8 cellular contexts compared by ENCODE assay signal in the genomic region with DNA sequence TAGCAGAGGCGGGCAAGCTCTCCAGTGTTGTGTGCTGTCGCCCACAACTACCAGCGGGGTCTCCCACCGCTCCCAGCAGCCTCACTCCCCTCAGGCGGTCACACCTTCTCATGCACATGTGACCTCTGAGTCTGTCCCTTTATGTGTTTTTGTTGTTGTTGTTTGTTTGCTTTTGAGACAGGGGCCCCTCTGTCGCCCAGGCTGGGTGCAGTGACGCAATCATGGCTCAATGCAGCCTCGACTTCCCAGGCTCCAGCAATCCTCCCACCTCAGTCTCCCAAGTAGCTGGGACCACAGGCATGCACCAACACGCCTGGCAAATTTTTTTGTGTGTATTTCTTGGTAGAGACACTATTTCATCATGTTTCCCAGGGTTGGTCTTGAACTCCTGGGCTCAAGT. TPM values are rescaled to one million over a fixed set of nuclear protein-coding genes. Genes with fewer than 3 reads are reported as not detected.
DNase-seq lines count a peak whose midpoint lies in the region; ATAC-seq and TF ChIP-seq lines count a peak whose summit lies in the region.

No MANE protein-coding gene starts in this region.

- peak overlapping the region; percentile 86 to 88 for H3K27ac ChIP-seq in breast epithelium

- H3K9me3 ChIP-seq in breast epithelium (no peaks in the 10 kb centered on the region), BE2C (no peaks in the 10 kb centered on the region)

- TF ChIP-seq POLR2A in breast epithelium (IDR thresholded peaks at IDR 0.05): no peak

- no peak for TF ChIP-seq CTCF in AG10803 (conservative IDR thresholded peaks at IDR 0.05; ENCODE audit: low read length)
- TF ChIP-seq CTCF in breast epithelium (IDR thresholded peaks at IDR 0.05): no peak
- TF ChIP-seq CTCF in BE2C (IDR thresholded peaks at IDR 0.05; ENCODE audit: low read depth, low read length): no peak

- H3K36me3 ChIP-seq in breast epithelium (no peaks in the 10 kb centered on the region), BE2C (peaks cover 46% of the 10 kb centered on the region)

- peak; percentile 76 for DNase-seq in AG10803 (ENCODE audit: low read depth)
- no peak for DNase-seq in breast epithelium (ENCODE audit: low spot score in 2 of 2)
- peak; percentile 40 for DNase-seq in myocyte (ENCODE audit: low read depth)
- no peak for DNase-seq in BE2C
- DNase-seq in NCI-H2227 treated with DMSO at 0.1 percent for 48 hours (lab: John Stamatoyannopoulos, UW): no peak
- DNase-seq in head of caudate nucleus: no peak

- H3K27me3 Mint-ChIP-seq in IgD-negative memory B cell: no peaks in the 10 kb centered on the region

- peak overlapping the region in 2 of 3 donors; percentile 70 to 80 for H3K27ac Mint-ChIP-seq in IgD-negative memory B cell

- peak overlapping the region; percentile 96 to 99 (median 96) for H3K4me3 Mint-ChIP-seq in IgD-negative memory B cell

- ATAC-seq in GM21423 (IDR thresholded peaks at IDR 0.05; ENCODE audit: unreplicated experiment): no peak

- peaks cover 12 to 27% (median 27%) of the 10 kb centered on the region in 3 donors for H3K4me1 Mint-ChIP-seq in IgD-negative memory B cell

- H3K4me3 ChIP-seq in AG10803 (ENCODE audit: low read length) (peak overlapping the region; percentile 91), breast epithelium (peak overlapping the region; percentile 89 to 99 (median 98)), BE2C (ENCODE audit: low read depth, low read length) (no peak overlapping the region; the same call in 1 of the 2 replicates)

- no peaks in the 10 kb centered on the region for H3K9me3 Mint-ChIP-seq in IgD-negative memory B cell

- intact Hi-C loops in breast epithelium (cut with DNase I; ENCODE audit: low total_unique reads) (no loop called here), head of caudate nucleus (cut with DNase I) (no loop called here)

- peaks cover 2% of the 10 kb centered on the region for H3K36me3 Mint-ChIP-seq in IgD-negative memory B cell

- H3K4me1 ChIP-seq in breast epithelium (peaks cover 3 to 13% of the 10 kb centered on the region in 2 donors), BE2C (no peaks in the 10 kb centered on the region; the same call in 1 of the 2 replicates)

- no peaks in the 10 kb centered on the region for H3K27me3 ChIP-seq in breast epithelium
- no peaks in the 10 kb centered on the region for H3K27me3 ChIP-seq in BE2C

RNA-seq across cellular contexts. Expression of a gene that starts 1.5 kb away (rescaled TPM):
- polyA plus RNA-seq in IgD-negative memory B cell: 28.7 TPM
- total RNA-seq in breast epithelium (10 to 100 TPM; 32.8 to 40.6 (median 32.9) TPM), myocyte (83.1 and 103 TPM in 2 replicates)
- 137 TPM for polyA plus RNA-seq in myocyte (2012)
- 133 TPM for polyA plus RNA-seq in BE2C (2012; ENCODE audit: insufficient read depth, insufficient read length, low read depth)

RNA-seq across cellular contexts. Expression of a gene that starts 1.6 kb away (rescaled TPM):
- polyA plus RNA-seq in IgD-negative memory B cell: 5.5 TPM
- 1 to 10 TPM; 4.5 to 8.3 (median 4.9) TPM for total RNA-seq in breast epithelium
- 11.4 and 12.3 TPM in 2 replicates for total RNA-seq in myocyte
- 6.7 TPM for polyA plus RNA-seq in myocyte (2012)
- polyA plus RNA-seq in BE2C (2012; ENCODE audit: insufficient read depth, insufficient read length, low read depth): 22.4 TPM

RNA-seq across cellular contexts. Expression of a gene that starts 25.8 kb away (rescaled TPM):
- polyA plus RNA-seq in IgD-negative memory B cell: 453 TPM
- 100 to 1,000 TPM; 741 to 814 (median 754) TPM for total RNA-seq in breast epithelium
- 2,488 and 4,699 TPM in 2 replicates for total RNA-seq in myocyte
- polyA plus RNA-seq in myocyte (2012): 1,471 TPM
- 733 TPM for polyA plus RNA-seq in BE2C (2012; ENCODE audit: insufficient read depth, insufficient read length, low read depth)

RNA-seq across cellular contexts. Expression of a gene that starts 31.4 kb away (rescaled TPM):
- polyA plus RNA-seq in IgD-negative memory B cell: 162 TPM
- total RNA-seq in breast epithelium: 10 to 100 TPM; 53.9 to 69.8 (median 65.4) TPM
- total RNA-seq in myocyte: 87.1 and 92.2 TPM in 2 replicates
- 121 TPM for polyA plus RNA-seq in myocyte (2012)
- polyA plus RNA-seq in BE2C (2012; ENCODE audit: insufficient read depth, insufficient read length, low read depth): 516 TPM

RNA-seq across cellular contexts. Expression of a gene that starts 31.8 kb away (rescaled TPM):
- polyA plus RNA-seq in IgD-negative memory B cell: 33.8 TPM
- total RNA-seq in breast epithelium (10 to 100 TPM; 39.4 to 86.4 (median 51.5) TPM), myocyte (208 and 220 TPM in 2 replicates)
- polyA plus RNA-seq in myocyte (2012): 264 TPM
- polyA plus RNA-seq in BE2C (2012; ENCODE audit: insufficient read depth, insufficient read length, low read depth): 483 TPM

Comparison
In these comparisons a context has a peak if more than half of its experiments do, and no peak if none do; other contexts are left out.
1. DNase-seq: peak in AG10803 (single experiment) and myocyte (single experiment); none in breast epithelium (0 of 2), BE2C (single experiment), NCI-H2227 treated with DMSO at 0.1 percent for 48 hours (single experiment) and head of caudate nucleus (0 of 42).